Comparison of ENCODE assay signal across 18 cellular contexts in genomic region chr20:33769032-33769431, GRCh38. TPM values are rescaled to one million over a fixed set of nuclear protein-coding genes. Genes with fewer than 3 reads are reported as not detected.
DNase-seq lines count a peak whose midpoint lies in the region; ATAC-seq, FAIRE-seq and TF ChIP-seq lines count a peak whose summit lies in the region.
"Had no signal": no experiment of that assay in that cellular context is flagged by ENCODE, and none has a peak within 500 bp of the region (broad histone marks: within the 10 kb centered on the region; RNA-seq: fewer than 3 reads in every experiment).

No MANE protein-coding gene starts in this region.

- H3K9me3 ChIP-seq in GM12878 (replicated peaks; ENCODE audit: control insufficient read depth, insufficient read depth, low read length) = no peaks in the 10 kb centered on the region

- TF ChIP-seq EP300 in GM12878 (IDR thresholded peaks at IDR 0.05; ENCODE audit: borderline replicate concordance in 1 of 2, control insufficient read depth in 1 of 2, low read depth in 2 of 2, low read length in 2 of 2) = no peak

- no peaks in the 10 kb centered on the region for H3F3A ChIP-seq in GM23338 (replicated peaks; ENCODE audit: low read depth)

- H3K27me3 ChIP-seq in GM23338 (ENCODE audit: insufficient read depth) (no peaks in the 10 kb centered on the region), GM12878 (replicated peaks in 1 of 2; ENCODE audit: control insufficient read depth in 2 of 2, insufficient read depth in 2 of 2, low read length in 1 of 2) (no peaks in the 10 kb centered on the region)

- TF ChIP-seq RAD21 in GM12878 (IDR thresholded peaks at IDR 0.05; ENCODE audit: insufficient read depth, low read depth, low read length) = no peak

- no peak for FAIRE-seq in GM12878 (lab: Jason Lieb, UNC)
- FAIRE-seq: D721Med, G401.6, GM12892 had no signal

- H3K9me3 Mint-ChIP-seq in activated CD4-positive, alpha-beta memory T cell treated with anti-CD3 and anti-CD28 coated beads, Interleukin-2, amount 10 ng/mL, durations not matched to agents 7 days and 5 days = no peaks in the 10 kb centered on the region
- no peaks in the 10 kb centered on the region for H3K9me3 Mint-ChIP-seq in activated CD4-positive, alpha-beta memory T cell treated with anti-CD3 and anti-CD28 coated beads for 36 hours
- no peaks in the 10 kb centered on the region for H3K9me3 Mint-ChIP-seq in GM23338
- H3K9me3 Mint-ChIP-seq: CD8-positive, alpha-beta T cell; H9 had no signal

- BruUV-seq in GM12878 (replicated peaks; lab: Mats Ljungman, UMichigan) = no TSS peak

- RAD21 ChIA-PET in GM12878 (lab: Charles Lee; ENCODE audit: unreplicated experiment) = interaction anchor here (1.4 kb wide), 1 partner anchor 10 kb away, joined by 3 read pairs; no protein-coding TSS in a partner anchor

- POLR2A ChIA-PET in activated CD4-positive, alpha-beta memory T cell treated with anti-CD3 and anti-CD28 coated beads, Interleukin-2, amount 10 ng/mL, durations not matched to agents 7 days and 5 days (lab: Charles Lee) = no interaction called here
- POLR2A ChIA-PET in activated CD4-positive, alpha-beta memory T cell treated with anti-CD3 and anti-CD28 coated beads for 36 hours (lab: Charles Lee) = no interaction called here
- POLR2A ChIA-PET in GM12878 (lab: Charles Lee) = no interaction called here

- H3K27me3 Mint-ChIP-seq in activated CD4-positive, alpha-beta memory T cell treated with anti-CD3 and anti-CD28 coated beads, Interleukin-2, amount 10 ng/mL, durations not matched to agents 7 days and 5 days = no peaks in the 10 kb centered on the region
- no peaks in the 10 kb centered on the region for H3K27me3 Mint-ChIP-seq in activated CD4-positive, alpha-beta memory T cell treated with anti-CD3 and anti-CD28 coated beads for 36 hours
- H3K27me3 Mint-ChIP-seq in GM23338 (ENCODE audit: insufficient read depth, low read depth, poor library complexity) = peaks cover 5% of the 10 kb centered on the region

- TF ChIP-seq CTCF in GM23338 (conservative IDR thresholded peaks at IDR 0.05; ENCODE audit: low read depth in 2 of 2) (no peak), GM12878 (IDR thresholded peaks at IDR 0.05 in 2 of 3, conservative IDR thresholded peaks at IDR 0.05 in 1 of 3; ENCODE audit: control insufficient read depth in 2 of 3, extremely low read depth in 1 of 3, insufficient read depth in 1 of 3, low read depth in 3 of 3, low read length in 3 of 3) (no peak)

- H3K4me1 ChIP-seq in GM23338 (ENCODE audit: insufficient read depth) (no peaks in the 10 kb centered on the region), GM12878 (ENCODE audit: control insufficient read depth, insufficient read depth, low read length) (peaks cover 10% of the 10 kb centered on the region)

- H3K36me3 Mint-ChIP-seq in activated CD4-positive, alpha-beta memory T cell treated with anti-CD3 and anti-CD28 coated beads, Interleukin-2, amount 10 ng/mL, durations not matched to agents 7 days and 5 days (ENCODE audit: low read depth) = peaks cover 23% of the 10 kb centered on the region
- H3K36me3 Mint-ChIP-seq in activated CD4-positive, alpha-beta memory T cell treated with anti-CD3 and anti-CD28 coated beads for 36 hours = peaks cover 19% of the 10 kb centered on the region
- 0 out of 3 replicates have a peak, but pooled peaks cover 3% of the 10 kb centered on the region for H3K36me3 Mint-ChIP-seq in GM23338 (ENCODE audit: low read depth)

- peaks cover 6% of the 10 kb centered on the region for H3K4me1 Mint-ChIP-seq in activated CD4-positive, alpha-beta memory T cell treated with anti-CD3 and anti-CD28 coated beads, Interleukin-2, amount 10 ng/mL, durations not matched to agents 7 days and 5 days
- no peaks in the 10 kb centered on the region for H3K4me1 Mint-ChIP-seq in activated CD4-positive, alpha-beta memory T cell treated with anti-CD3 and anti-CD28 coated beads for 36 hours (ENCODE audit: low read depth)
- H3K4me1 Mint-ChIP-seq in GM23338 = peaks cover 6% of the 10 kb centered on the region

- 55% methylated on average over 3 of the region's 4 CpGs for WGBS in GM12878 (ENCODE audit: insufficient coverage, insufficient replicate concordance, low lambda C conversion rate, missing lambda C conversion rate)

- H3K4me3 ChIP-seq in GM23338 = no peak overlapping the region
- no peak overlapping the region for H3K4me3 ChIP-seq in GM12878

- no peaks in the 10 kb centered on the region for H3K9me2 ChIP-seq in GM23338 (ENCODE audit: insufficient read depth)

- H2AFZ ChIP-seq in GM23338 (no peak overlapping the region), GM12878 (ENCODE audit: control insufficient read depth, low read depth, low read length) (no peak overlapping the region)

- in situ Hi-C loops in GM12878 (cut with MboI) = no loop called here

- no peak overlapping the region for H3K27ac Mint-ChIP-seq in activated CD4-positive, alpha-beta memory T cell treated with anti-CD3 and anti-CD28 coated beads, Interleukin-2, amount 10 ng/mL, durations not matched to agents 7 days and 5 days
- H3K27ac Mint-ChIP-seq in activated CD4-positive, alpha-beta memory T cell treated with anti-CD3 and anti-CD28 coated beads for 36 hours = no peak overlapping the region
- no peak overlapping the region for H3K27ac Mint-ChIP-seq in GM23338
- H3K27ac Mint-ChIP-seq: CD14-positive monocyte; CD8-positive, alpha-beta T cell had no signal

- H3K4me2 ChIP-seq in GM23338 = no peak overlapping the region
- no peak overlapping the region for H3K4me2 ChIP-seq in GM12878 (ENCODE audit: control insufficient read depth, insufficient read depth)

- SMC1A ChIA-PET in GM12878 (lab: Charles Lee; ENCODE audit: uncharacterized antibody, unreplicated experiment) = interaction anchor here (1.6 kb wide), 1 partner anchor 23 kb away, joined by 3 read pairs; no protein-coding TSS in a partner anchor

- no peak for TF ChIP-seq POLR2A in GM12878 (IDR thresholded peaks at IDR 0.05; ENCODE audit: low read depth, low read length)

- H3K4me3 Mint-ChIP-seq in activated CD4-positive, alpha-beta memory T cell treated with anti-CD3 and anti-CD28 coated beads, Interleukin-2, amount 10 ng/mL, durations not matched to agents 7 days and 5 days = no peak overlapping the region
- no peak overlapping the region for H3K4me3 Mint-ChIP-seq in activated CD4-positive, alpha-beta memory T cell treated with anti-CD3 and anti-CD28 coated beads for 36 hours
- no peak overlapping the region for H3K4me3 Mint-ChIP-seq in GM23338
- H3K4me3 Mint-ChIP-seq: CD14-positive monocyte; CD8-positive, alpha-beta T cell; H9 had no signal

- no peaks in the 10 kb centered on the region for H4K20me1 ChIP-seq in GM23338 (replicated peaks; ENCODE audit: insufficient read depth)
- no peaks in the 10 kb centered on the region for H4K20me1 ChIP-seq in GM12878 (ENCODE audit: control insufficient read depth, insufficient read depth)

- peak; percentile 50; the same call in 2 of the 3 replicates for ATAC-seq in GM23338
- ATAC-seq in GM12878 = peak; percentile 41
- ATAC-seq in HG03039 (IDR thresholded peaks at IDR 0.05; ENCODE audit: unreplicated experiment) = no peak
- no peak for ATAC-seq in HG03457 (IDR thresholded peaks at IDR 0.05; ENCODE audit: unreplicated experiment)
- ATAC-seq: CD8-positive, alpha-beta T cell had no signal

- H3K36me3 ChIP-seq in GM23338 (ENCODE audit: insufficient read depth) (no peaks in the 10 kb centered on the region), GM12878 (ENCODE audit: control insufficient read depth in 2 of 2, insufficient read depth in 2 of 2, low read length in 1 of 2) (peaks cover 0 to 4% of the 10 kb centered on the region in 2 experiments; a peak in 3 of 4 replicates)

- no peak overlapping the region for H3K27ac ChIP-seq in GM23338 (ENCODE audit: low read depth)
- H3K27ac ChIP-seq in GM12878 (ENCODE audit: control insufficient read depth, insufficient read depth) = no peak overlapping the region
- H3K27ac ChIP-seq: 22Rv1 had no signal

- H3K9ac ChIP-seq in GM12878 (ENCODE audit: control insufficient read depth, insufficient read depth, low read length) = no peak overlapping the region

- H3K79me2 ChIP-seq in GM23338 (replicated peaks; ENCODE audit: insufficient read depth) (no peaks in the 10 kb centered on the region), GM12878 (ENCODE audit: control insufficient read depth, insufficient read depth, low read length) (no peaks in the 10 kb centered on the region)

- DNase-seq in activated CD4-positive, alpha-beta memory T cell treated with anti-CD3 and anti-CD28 coated beads, Interleukin-2, amount 10 ng/mL, durations not matched to agents 7 days and 5 days = peak; percentile 22
- no peak for DNase-seq in activated CD4-positive, alpha-beta memory T cell treated with anti-CD3 and anti-CD28 coated beads for 36 hours
- no peak for DNase-seq in GM23338 (ENCODE audit: low spot score)
- no peak for DNase-seq in GM12878 (ENCODE audit: low read depth, low spot score)
- DNase-seq in posterior vena cava (ENCODE audit: low spot score) = peak; percentile 32
- DNase-seq: CD8-positive, alpha-beta T cell; COR-L47; DMS153; DMS79 treated with DMSO at 0.1 percent for 48 hours; EL; H9 had no signal

- intact Hi-C loops in activated CD4-positive, alpha-beta memory T cell treated with anti-CD3 and anti-CD28 coated beads for 36 hours (cut with micrococcal nuclease) = no loop called here
- intact Hi-C loops in GM12878 (cut with micrococcal nuclease; ENCODE audit: unreplicated experiment) (no loop called here), posterior vena cava (cut with DNase I) (no loop called here)

- CTCF ChIA-PET in activated CD4-positive, alpha-beta memory T cell treated with anti-CD3 and anti-CD28 coated beads, Interleukin-2, amount 10 ng/mL, durations not matched to agents 7 days and 5 days (lab: Charles Lee) = no interaction called here
- CTCF ChIA-PET in activated CD4-positive, alpha-beta memory T cell treated with anti-CD3 and anti-CD28 coated beads for 36 hours (lab: Charles Lee) = no interaction called here
- CTCF ChIA-PET in GM12878 (lab: Yijun Ruan, JAX) = interaction anchor here (0.9 kb wide), 1 partner anchor 10 kb away, joined by 3 read pairs; no protein-coding TSS in a partner anchor

RNA-seq across cellular contexts. Expression of gene ZNF341, which starts 37.2 kb away (rescaled TPM):
- 1 to 10 TPM; 5.6 to 5.8 TPM for total RNA-seq in activated CD4-positive, alpha-beta memory T cell treated with anti-CD3 and anti-CD28 coated beads, Interleukin-2, amount 10 ng/mL, durations not matched to agents 7 days and 5 days
- total RNA-seq in activated CD4-positive, alpha-beta memory T cell treated with anti-CD3 and anti-CD28 coated beads for 36 hours = 1 to 10 TPM; 5.9 TPM
- 6.1 and 6.2 TPM in 2 replicates for total RNA-seq in GM23338 (2014; rRNA removed; shearing (Covaris generic))
- polyA plus RNA-seq in GM23338 (2016; fragmentation: Nextera tagmentation; extraction: Ambion mirVana) (3.6 and 4.3 TPM in 2 replicates), GM12878 (2011; rRNA removed) (0.86 and 2.5 TPM in 2 replicates), GM12878 (2014; fragmentation: Illumina TruSeq; extraction: Trizol) (0.63 and 2.4 TPM in 2 replicates), GM12878 (2014; fragmentation: Nextera tagmentation; extraction: Ambion mirVana) (under 1 TPM; 0.18 to 0.46 TPM), GM12878 (2014; rRNA removed) (3.0 and 4.1 TPM in 2 replicates), GM12878 (2016; fragmentation: Nextera tagmentation; extraction: Ambion mirVana) (1 to 10 TPM; 3.8 to 4.0 TPM)
- total RNA-seq in GM12878 (2013; cell fraction: nucleolus; rRNA removed) = 4.4 and 5.6 TPM in 2 replicates
- total RNA-seq in GM12878 (2014; rRNA removed) (1.5 and 2.8 TPM in 2 replicates), GM12878 (2014; rRNA removed; fragmentation: Illumina TruSeq; extraction: Trizol) (1.1 and 1.4 TPM in 2 replicates), GM12878 (2021) (4.0 and 5.0 TPM in 2 replicates), posterior vena cava (1 to 10 TPM; 1.8 to 2.0 TPM)
- 1.7 TPM for polyA plus RNA-seq in GM12878 (2011; ENCODE audit: low read depth)
- 3.1 and 3.2 TPM in 2 replicates for polyA plus RNA-seq in GM12878 (2011; cell fraction: cytosol; rRNA removed)
- polyA plus RNA-seq in GM12878 (2011; cell fraction: nucleus; rRNA removed) = 6.7 and 9.5 TPM in 2 replicates
- polyA plus RNA-seq in GM12878 (2012) = 3.4 and 3.6 TPM in 2 replicates
- polyA minus RNA-seq in GM12878 (2011; rRNA and poly(A)+ RNA removed) = 3.4 and 4.9 TPM in 2 replicates
- 1.6 and 3.3 TPM in 2 replicates for polyA minus RNA-seq in GM12878 (2011; cell fraction: cytosol; rRNA and poly(A)+ RNA removed)
- polyA minus RNA-seq in GM12878 (2011; cell fraction: nucleus; rRNA and poly(A)+ RNA removed) = 2.1 and 5.0 TPM in 2 replicates

RNA-seq across cellular contexts. Expression of gene CHMP4B, which starts 42.1 kb away (rescaled TPM):
- 10 to 100 TPM; 86.7 to 86.9 TPM for total RNA-seq in activated CD4-positive, alpha-beta memory T cell treated with anti-CD3 and anti-CD28 coated beads, Interleukin-2, amount 10 ng/mL, durations not matched to agents 7 days and 5 days
- 10 to 100 TPM; 93.9 to 94.8 TPM for total RNA-seq in activated CD4-positive, alpha-beta memory T cell treated with anti-CD3 and anti-CD28 coated beads for 36 hours
- total RNA-seq in GM23338 (2014; rRNA removed; shearing (Covaris generic)) = 42.6 and 49.3 TPM in 2 replicates
- polyA plus RNA-seq in GM23338 (2016; fragmentation: Nextera tagmentation; extraction: Ambion mirVana) = 14.5 and 15.7 TPM in 2 replicates
- 6.9 and 9.9 TPM in 2 replicates for total RNA-seq in GM12878 (2013; cell fraction: nucleolus; rRNA removed)
- 46.6 and 47.7 TPM in 2 replicates for total RNA-seq in GM12878 (2014; rRNA removed)
- total RNA-seq in GM12878 (2014; rRNA removed; fragmentation: Illumina TruSeq; extraction: Trizol) = 52.6 and 54.1 TPM in 2 replicates
- 96.3 and 98.7 TPM in 2 replicates for total RNA-seq in GM12878 (2021)
- polyA plus RNA-seq in GM12878 (2011; ENCODE audit: low read depth) = 96.7 TPM
- polyA plus RNA-seq in GM12878 (2011; rRNA removed) = 63.3 and 64.9 TPM in 2 replicates
- 50.1 and 54.9 TPM in 2 replicates for polyA plus RNA-seq in GM12878 (2011; cell fraction: cytosol; rRNA removed)
- polyA plus RNA-seq in GM12878 (2011; cell fraction: nucleus; rRNA removed) = 19.2 and 25.0 TPM in 2 replicates
- 88.4 and 104 TPM in 2 replicates for polyA plus RNA-seq in GM12878 (2012)
- 117 and 118 TPM in 2 replicates for polyA plus RNA-seq in GM12878 (2014; fragmentation: Illumina TruSeq; extraction: Trizol)
- polyA plus RNA-seq in GM12878 (2014; fragmentation: Nextera tagmentation; extraction: Ambion mirVana) = 10 to 100 TPM in 1 of 2 experiments, 1 to 10 TPM in 1; 4.2 to 12.9 TPM
- polyA plus RNA-seq in GM12878 (2014; rRNA removed) = 102 and 105 TPM in 2 replicates
- polyA plus RNA-seq in GM12878 (2016; fragmentation: Nextera tagmentation; extraction: Ambion mirVana) = 1 to 10 TPM; 5.0 to 6.7 TPM
- polyA minus RNA-seq in GM12878 (2011; rRNA and poly(A)+ RNA removed) = 14.0 and 17.8 TPM in 2 replicates
- polyA minus RNA-seq in GM12878 (2011; cell fraction: cytosol; rRNA and poly(A)+ RNA removed) = 13.9 and 18.4 TPM in 2 replicates
- 3.5 and 5.2 TPM in 2 replicates for polyA minus RNA-seq in GM12878 (2011; cell fraction: nucleus; rRNA and poly(A)+ RNA removed)
- 100 to 1,000 TPM in 1 of 2 donors, 10 to 100 TPM in 1; 79.2 to 104 TPM for total RNA-seq in posterior vena cava

RNA-seq across cellular contexts. Expression of gene PXMP4, which starts 48.9 kb away (rescaled TPM):
- total RNA-seq in activated CD4-positive, alpha-beta memory T cell treated with anti-CD3 and anti-CD28 coated beads, Interleukin-2, amount 10 ng/mL, durations not matched to agents 7 days and 5 days = 10 to 100 TPM; 13.9 to 15.8 TPM
- total RNA-seq in activated CD4-positive, alpha-beta memory T cell treated with anti-CD3 and anti-CD28 coated beads for 36 hours = 10 to 100 TPM in 1 of 2 experiments, 1 to 10 TPM in 1; 8.7 to 11.6 TPM
- total RNA-seq in GM23338 (2014; rRNA removed; shearing (Covaris generic)) = 0.39 and 1.2 TPM in 2 replicates
- polyA plus RNA-seq in GM23338 (2016; fragmentation: Nextera tagmentation; extraction: Ambion mirVana) (2.7 and 3.5 TPM in 2 replicates), GM12878 (2011; rRNA removed) (2.7 and 4.9 TPM in 2 replicates), GM12878 (2014; fragmentation: Illumina TruSeq; extraction: Trizol) (1.3 and 5.4 TPM in 2 replicates), GM12878 (2014; fragmentation: Nextera tagmentation; extraction: Ambion mirVana) (10 to 100 TPM; 12.2 to 19.2 TPM), GM12878 (2014; rRNA removed) (4.8 and 5.7 TPM in 2 replicates), GM12878 (2016; fragmentation: Nextera tagmentation; extraction: Ambion mirVana) (10 to 100 TPM; 14.2 to 15.7 TPM)
- 5.6 and 7.9 TPM in 2 replicates for total RNA-seq in GM12878 (2013; cell fraction: nucleolus; rRNA removed)
- total RNA-seq in GM12878 (2014; rRNA removed) (7.5 and 9.7 TPM in 2 replicates), GM12878 (2014; rRNA removed; fragmentation: Illumina TruSeq; extraction: Trizol) (2.1 and 3.6 TPM in 2 replicates), GM12878 (2021) (7.6 and 8.9 TPM in 2 replicates), posterior vena cava (1 to 10 TPM; 5.2 to 9.0 TPM)
- polyA plus RNA-seq in GM12878 (2011; ENCODE audit: low read depth) = 3.6 TPM
- 7.3 and 7.6 TPM in 2 replicates for polyA plus RNA-seq in GM12878 (2011; cell fraction: cytosol; rRNA removed)
- 5.1 and 5.8 TPM in 2 replicates for polyA plus RNA-seq in GM12878 (2011; cell fraction: nucleus; rRNA removed)
- 6.0 and 6.6 TPM in 2 replicates for polyA plus RNA-seq in GM12878 (2012)
- 2.8 and 5.6 TPM in 2 replicates for polyA minus RNA-seq in GM12878 (2011; rRNA and poly(A)+ RNA removed)
- polyA minus RNA-seq in GM12878 (2011; cell fraction: cytosol; rRNA and poly(A)+ RNA removed) = 4.7 and 6.7 TPM in 2 replicates
- 1.8 and 1.9 TPM in 2 replicates for polyA minus RNA-seq in GM12878 (2011; cell fraction: nucleus; rRNA and poly(A)+ RNA removed)

Comparison
In these comparisons a context has a peak if more than half of its experiments do, and no peak if none do; other contexts are left out.
1. DNase-seq: peak in activated CD4-positive, alpha-beta memory T cell treated with anti-CD3 and anti-CD28 coated beads, Interleukin-2, amount 10 ng/mL, durations not matched to agents 7 days and 5 days (single experiment) and posterior vena cava (single experiment); none in activated CD4-positive, alpha-beta memory T cell treated with anti-CD3 and anti-CD28 coated beads for 36 hours (single experiment), GM23338 (single experiment) and GM12878 (single experiment).
2. ATAC-seq: peak in GM23338 (single experiment) and GM12878 (single experiment); none in HG03039 (single experiment) and HG03457 (single experiment).